In the genomic region with DNA sequence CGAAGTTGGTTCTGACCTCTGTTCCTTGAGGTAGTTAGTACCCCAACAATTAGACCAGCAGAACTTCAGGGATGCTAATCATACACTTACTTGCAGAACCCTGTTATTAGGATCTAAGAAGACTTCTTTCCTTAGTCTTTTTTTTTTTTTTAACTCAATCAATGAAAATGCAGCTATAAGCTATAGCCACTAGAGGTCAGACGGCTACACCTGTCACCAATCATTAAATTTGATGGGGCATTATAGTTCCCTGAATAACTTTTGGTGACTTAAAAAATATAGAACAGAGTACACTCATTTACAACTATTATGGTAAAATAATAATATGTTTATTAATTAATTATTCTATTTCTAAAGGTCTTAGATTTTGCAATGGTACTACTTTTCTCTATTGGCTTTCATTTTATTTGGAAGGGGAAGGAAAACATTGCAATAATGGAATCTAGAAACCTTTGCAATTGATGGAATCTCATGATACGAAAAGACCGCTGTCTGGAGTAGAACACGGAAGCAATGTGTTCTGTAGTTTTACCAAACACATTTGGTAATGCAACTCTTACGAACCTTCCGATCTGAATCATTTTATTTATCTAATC, we compare ENCODE assay signal across 8 cellular contexts.
DNase-seq lines count a peak whose midpoint lies in the region; ATAC-seq, FAIRE-seq and TF ChIP-seq lines count a peak whose summit lies in the region.

No MANE protein-coding gene starts in this region.

- ATAC-seq in A549 (no peak), GM18907 (IDR thresholded peaks at IDR 0.05; ENCODE audit: unreplicated experiment) (peak; percentile 62), psoas muscle (no peak), HG03439 (IDR thresholded peaks at IDR 0.05; ENCODE audit: unreplicated experiment) (no peak)

- H3K27ac ChIP-seq in A549: no peak overlapping the region
- H3K27ac ChIP-seq in psoas muscle: no peak overlapping the region

- H3K4me2 ChIP-seq in A549: no peak overlapping the region

- no peak overlapping the region for H3K4me3 ChIP-seq in A549
- H3K4me3 ChIP-seq in psoas muscle: no peak overlapping the region

- CTCF ChIA-PET in A549 (lab: Yijun Ruan, JAX): interaction anchor here (0.6 to 5.3 kb wide), 16 partner anchors 9 to 773 kb away, joined by 3 to 38 read pairs (median 4); no protein-coding TSS in a partner anchor

- DNase-seq in A549 (ENCODE audit: low read depth in 1 of 2, low spot score in 1 of 2): peak in 1 of 2 experiments; percentile 17
- DNase-seq in NCI-H146 treated with DMSO at 0.1 percent for 48 hours (lab: John Stamatoyannopoulos, UW; ENCODE audit: unreplicated experiment): peak; percentile 65
- DNase-seq in dermis blood vessel endothelial cell: peak; percentile 50
- DNase-seq in psoas muscle: no peak
- no peak for DNase-seq in HuH-7.5 (ENCODE audit: low spot score)
- no peak for DNase-seq in stimulated activated CD8-positive, alpha-beta memory T cell treated with anti-CD3 and anti-CD28 coated beads, Interleukin-4, amount 100 ng/mL, for 48 hours

- H3K4me1 ChIP-seq in A549 (no peaks in the 10 kb centered on the region), psoas muscle (peaks cover 4% of the 10 kb centered on the region)

- TF ChIP-seq RAD21 in A549 (conservative IDR thresholded peaks at IDR 0.05 in 1 of 2, IDR thresholded peaks at IDR 0.05 in 1 of 2): peak; percentile 38 to 49; a peak in 4 of 5 replicates

- FAIRE-seq in A549 (lab: Jason Lieb, UNC): no peak

- TF ChIP-seq EP300 in A549 (IDR thresholded peaks at IDR 0.05): no peak

- H3K36me3 ChIP-seq in psoas muscle (ENCODE audit: insufficient read depth in 1 of 2, low read depth in 1 of 2): no peaks in the 10 kb centered on the region

- WGBS in A549 (ENCODE audit: missing lambda C conversion rate): 55% methylated on average over 7 of the region's 7 CpGs
- 82 to 87% (median 85%) methylated on average over 7 of the region's 7 CpGs for WGBS in psoas muscle, 3 donors

- no peak for TF ChIP-seq POLR2A in A549 (IDR thresholded peaks at IDR 0.05; ENCODE audit: low read length)

- H3K27me3 ChIP-seq in psoas muscle (ENCODE audit: insufficient read depth in 3 of 3, low read length in 2 of 3): no peaks in the 10 kb centered on the region

- no peaks in the 10 kb centered on the region for H3K9me3 ChIP-seq in A549
- H3K9me3 ChIP-seq in psoas muscle: no peaks in the 10 kb centered on the region

- POLR2A ChIA-PET in A549 (lab: Yijun Ruan, JAX): interaction anchor here (0.6 to 0.7 kb wide), 2 partner anchors 16 to 162 kb away, joined by 3 read pairs; no protein-coding TSS in a partner anchor

- peak; percentile 54 for TF ChIP-seq CTCF in A549 (IDR thresholded peaks at IDR 0.05)
- TF ChIP-seq CTCF in psoas muscle (IDR thresholded peaks at IDR 0.05): peak; percentile 37

- intact Hi-C loops in psoas muscle (cut with DNase I): no loop called here

TF ChIP-seq in A549, 52 proteins besides CTCF, POLR2A, EP300 and RAD21:
- TF ChIP-seq TFCP2L1 (CRISPR knock-in tag; IDR thresholded peaks at IDR 0.05) (no peak), MAZ (IDR thresholded peaks at IDR 0.05; ENCODE audit: borderline replicate concordance, low read depth, low read length) (no peak), NR3C1 (IDR thresholded peaks at IDR 0.05) (no peak), ZSCAN20 (CRISPR knock-in tag; IDR thresholded peaks at IDR 0.05) (no peak), KDM1A (IDR thresholded peaks at IDR 0.05; ENCODE audit: low read depth) (no peak), SMC3 (IDR thresholded peaks at IDR 0.05) (peak; percentile 65), MAX (IDR thresholded peaks at IDR 0.05) (no peak), TP53 (CRISPR knock-in tag; IDR thresholded peaks at IDR 0.05) (no peak)

Comparison
In these comparisons a context has a peak if more than half of its experiments do, and no peak if none do; other contexts are left out.
1. DNase-seq: peak in NCI-H146 treated with DMSO at 0.1 percent for 48 hours (single experiment) and dermis blood vessel endothelial cell (single experiment); none in psoas muscle (0 of 2), HuH-7.5 (single experiment) and stimulated activated CD8-positive, alpha-beta memory T cell treated with anti-CD3 and anti-CD28 coated beads, Interleukin-4, amount 100 ng/mL, for 48 hours (single experiment).